In genomic region chr2:239548491-239548890, GRCh38 we compare ENCODE assay signal across 10 cellular contexts.
DNase-seq lines count a peak whose midpoint lies in the region; ATAC-seq and TF ChIP-seq lines count a peak whose summit lies in the region.
"Had no signal": no experiment of that assay in that cellular context is flagged by ENCODE, and none has a peak within 500 bp of the region (broad histone marks: within the 10 kb centered on the region; RNA-seq: fewer than 3 reads in every experiment).

No MANE protein-coding gene starts in this region.

- CTCF ChIA-PET in CD4-positive, alpha-beta T cell (lab: Charles Lee), result interaction anchor here (0.9 kb wide), 1 partner anchor 716 kb away, joined by 3 read pairs; no protein-coding TSS in a partner anchor
- CTCF ChIA-PET in activated CD4-positive, alpha-beta memory T cell treated with anti-CD3 and anti-CD28 coated beads, Interleukin-2, amount 10 ng/mL, durations not matched to agents 7 days and 5 days (lab: Charles Lee), result interaction anchor here (0.6 to 1.0 kb wide), 2 partner anchors 9 to 363 kb away, joined by 3 read pairs; no protein-coding TSS in a partner anchor

- peak; percentile 61 for ATAC-seq in CD4-positive, alpha-beta T cell (ENCODE audit: poor library complexity)
- ATAC-seq in activated naive CD8-positive, alpha-beta T cell treated with anti-CD3 and anti-CD28 coated beads, Interleukin-2, amount 50 U/mL, for 24 hours, result peak; percentile 87
- ATAC-seq: pancreas had no signal

- no peak overlapping the region for H3K27ac Mint-ChIP-seq in CD4-positive, alpha-beta T cell
- no peak overlapping the region for H3K27ac Mint-ChIP-seq in activated CD4-positive, alpha-beta memory T cell treated with anti-CD3 and anti-CD28 coated beads, Interleukin-2, amount 10 ng/mL, durations not matched to agents 7 days and 5 days
- H3K27ac Mint-ChIP-seq in activated naive CD8-positive, alpha-beta T cell treated with anti-CD3 and anti-CD28 coated beads, Interleukin-2, amount 50 U/mL, for 24 hours, result peak overlapping the region; percentile 62

- peak in 7 of 10 experiments; percentile 15 to 54 (median 38) for DNase-seq in CD4-positive, alpha-beta T cell
- peak; percentile 69 for DNase-seq in activated CD4-positive, alpha-beta memory T cell treated with anti-CD3 and anti-CD28 coated beads, Interleukin-2, amount 10 ng/mL, durations not matched to agents 7 days and 5 days
- DNase-seq in activated naive CD8-positive, alpha-beta T cell treated with anti-CD3 and anti-CD28 coated beads, Interleukin-2, amount 50 U/mL, for 24 hours, result peak; percentile 66
- DNase-seq in stimulated activated CD4-positive, alpha-beta T cell treated with anti-CD3 and anti-CD28 coated beads, Interleukin-4, amount 100 ng/mL, for 1 hour, result peak; percentile 68
- DNase-seq in OCI-M2 (lab: John Stamatoyannopoulos, UW; ENCODE audit: unreplicated experiment) (no peak), C1 segment of cervical spinal cord (lab: John Stamatoyannopoulos, UW) (no peak), GDM1 (lab: John Stamatoyannopoulos, UW) (no peak), HAP-1 (ENCODE audit: low spot score in 2 of 2) (no peak)
- DNase-seq: trophoblast cell had no signal

- in situ Hi-C loops in HAP-1 (cut with MboI; ENCODE audit: low sequenced_read_pairs), result no loop called here

- peaks cover 40% of the 10 kb centered on the region for H3K4me1 Mint-ChIP-seq in CD4-positive, alpha-beta T cell (ENCODE audit: low read depth)
- H3K4me1 Mint-ChIP-seq in activated CD4-positive, alpha-beta memory T cell treated with anti-CD3 and anti-CD28 coated beads, Interleukin-2, amount 10 ng/mL, durations not matched to agents 7 days and 5 days, result peaks cover 49% of the 10 kb centered on the region
- H3K4me1 Mint-ChIP-seq in activated naive CD8-positive, alpha-beta T cell treated with anti-CD3 and anti-CD28 coated beads, Interleukin-2, amount 50 U/mL, for 24 hours, result peaks cover 59% of the 10 kb centered on the region

- H3K27me3 Mint-ChIP-seq in CD4-positive, alpha-beta T cell, result peaks cover 5% of the 10 kb centered on the region
- H3K27me3 Mint-ChIP-seq in activated CD4-positive, alpha-beta memory T cell treated with anti-CD3 and anti-CD28 coated beads, Interleukin-2, amount 10 ng/mL, durations not matched to agents 7 days and 5 days, result peaks cover 16% of the 10 kb centered on the region
- H3K27me3 Mint-ChIP-seq in activated naive CD8-positive, alpha-beta T cell treated with anti-CD3 and anti-CD28 coated beads, Interleukin-2, amount 50 U/mL, for 24 hours, result peaks cover 13% of the 10 kb centered on the region

- H3K27me3 ChIP-seq in CD4-positive, alpha-beta T cell (ENCODE audit: control insufficient read depth, insufficient read depth, low read length), result no peaks in the 10 kb centered on the region
- no peaks in the 10 kb centered on the region for H3K27me3 ChIP-seq in HAP-1 (ENCODE audit: low read depth)
- H3K27me3 ChIP-seq: pancreas had no signal

- H3K9me3 Mint-ChIP-seq in CD4-positive, alpha-beta T cell, result no peaks in the 10 kb centered on the region
- peaks cover 4% of the 10 kb centered on the region for H3K9me3 Mint-ChIP-seq in activated CD4-positive, alpha-beta memory T cell treated with anti-CD3 and anti-CD28 coated beads, Interleukin-2, amount 10 ng/mL, durations not matched to agents 7 days and 5 days
- no peaks in the 10 kb centered on the region for H3K9me3 Mint-ChIP-seq in activated naive CD8-positive, alpha-beta T cell treated with anti-CD3 and anti-CD28 coated beads, Interleukin-2, amount 50 U/mL, for 24 hours

- no peaks in the 10 kb centered on the region for H3K9me3 ChIP-seq in CD4-positive, alpha-beta T cell (ENCODE audit: control insufficient read depth, low read length)
- H3K9me3 ChIP-seq in HAP-1, result no peaks in the 10 kb centered on the region
- H3K9me3 ChIP-seq: pancreas had no signal

- no peaks in the 10 kb centered on the region for H3K36me3 ChIP-seq in HAP-1 (replicated peaks)
- H3K36me3 ChIP-seq: pancreas had no signal

- intact Hi-C loops in CD4-positive, alpha-beta T cell (cut with DNase I, micrococcal nuclease), result no loop called here

- no peaks in the 10 kb centered on the region for H3K4me1 ChIP-seq in HAP-1
- H3K4me1 ChIP-seq: pancreas had no signal

- H3K4me3 ChIP-seq in HAP-1, result no peak overlapping the region
- H3K4me3 ChIP-seq: pancreas had no signal

- H3K36me3 Mint-ChIP-seq in CD4-positive, alpha-beta T cell (ENCODE audit: low read depth), result no peaks in the 10 kb centered on the region
- no peaks in the 10 kb centered on the region for H3K36me3 Mint-ChIP-seq in activated CD4-positive, alpha-beta memory T cell treated with anti-CD3 and anti-CD28 coated beads, Interleukin-2, amount 10 ng/mL, durations not matched to agents 7 days and 5 days (ENCODE audit: low read depth)
- peaks cover 6% of the 10 kb centered on the region for H3K36me3 Mint-ChIP-seq in activated naive CD8-positive, alpha-beta T cell treated with anti-CD3 and anti-CD28 coated beads, Interleukin-2, amount 50 U/mL, for 24 hours (ENCODE audit: low read depth)

- POLR2A ChIA-PET in CD4-positive, alpha-beta T cell (lab: Charles Lee), result no interaction called here
- POLR2A ChIA-PET in activated CD4-positive, alpha-beta memory T cell treated with anti-CD3 and anti-CD28 coated beads, Interleukin-2, amount 10 ng/mL, durations not matched to agents 7 days and 5 days (lab: Charles Lee), result no interaction called here

- TF ChIP-seq CTCF in CD4-positive, alpha-beta T cell (IDR thresholded peaks at IDR 0.05), result no peak

- no peak overlapping the region for H3K4me3 Mint-ChIP-seq in CD4-positive, alpha-beta T cell
- H3K4me3 Mint-ChIP-seq in activated CD4-positive, alpha-beta memory T cell treated with anti-CD3 and anti-CD28 coated beads, Interleukin-2, amount 10 ng/mL, durations not matched to agents 7 days and 5 days, result no peak overlapping the region
- H3K4me3 Mint-ChIP-seq in activated naive CD8-positive, alpha-beta T cell treated with anti-CD3 and anti-CD28 coated beads, Interleukin-2, amount 50 U/mL, for 24 hours, result no peak overlapping the region

- H3K27ac ChIP-seq in CD4-positive, alpha-beta T cell (ENCODE audit: low read depth, low read length), result no peak overlapping the region
- H3K27ac ChIP-seq: pancreas had no signal

Comparison
In these comparisons a context has a peak if more than half of its experiments do, and no peak if none do; other contexts are left out.
1. DNase-seq: peak in CD4-positive, alpha-beta T cell (7 of 10), activated CD4-positive, alpha-beta memory T cell treated with anti-CD3 and anti-CD28 coated beads, Interleukin-2, amount 10 ng/mL, durations not matched to agents 7 days and 5 days (single experiment), activated naive CD8-positive, alpha-beta T cell treated with anti-CD3 and anti-CD28 coated beads, Interleukin-2, amount 50 U/mL, for 24 hours (single experiment) and stimulated activated CD4-positive, alpha-beta T cell treated with anti-CD3 and anti-CD28 coated beads, Interleukin-4, amount 100 ng/mL, for 1 hour (single experiment); none in OCI-M2 (single experiment), C1 segment of cervical spinal cord (0 of 14), GDM1 (single experiment) and HAP-1 (0 of 2).